In genomic region chr18:2112435-2113045, GRCh38 we compare ENCODE assay signal across 1 cellular context.
TF ChIP-seq lines count a peak whose summit lies in the region.

No MANE protein-coding gene starts in this region.

TF ChIP-seq in SK-N-SH, 30 proteins besides CTCF, POLR2A, EP300 and RAD21 (continued from another document):
- TF ChIP-seq ZBTB33 (IDR thresholded peaks at IDR 0.05; ENCODE audit: borderline replicate concordance, low read depth) (no peak), FOSL2 (IDR thresholded peaks at IDR 0.05; ENCODE audit: borderline replicate concordance, low read depth) (0 out of 2 replicates have a peak, but pooled peaks have one; percentile 50), TEAD4 (IDR thresholded peaks at IDR 0.05; ENCODE audit: borderline replicate concordance, insufficient read depth) (no peak)
